ENCODE assay signal across 16 cellular contexts in genomic region chr20:58077282-58077681, GRCh38.
A peak's percentile ranks its signal among the peaks of the same experiment; 100 is the strongest.
DNase-seq lines count a peak whose midpoint lies in the region; ATAC-seq, FAIRE-seq and TF ChIP-seq lines count a peak whose summit lies in the region.
"Had no signal": no experiment of that assay in that cellular context is flagged by ENCODE, and none has a peak within 500 bp of the region (broad histone marks: within the 10 kb centered on the region; RNA-seq: fewer than 3 reads in every experiment).

No MANE protein-coding gene starts in this region.

- WGBS in endodermal cell (ENCODE audit: insufficient coverage in 1 of 2, insufficient read length in 1 of 2), 2 experiments, result 88 to 90% methylated on average over 4 to 6 of the region's 6 CpGs
- WGBS in upper lobe of left lung, 2 donors, result 88 to 90% methylated on average over 6 of the region's 6 CpGs

- DNase-seq in HTR-8/SVneo (ENCODE audit: insufficient read length, low spot score), result no peak
- DNase-seq in activated CD8-positive, alpha-beta memory T cell treated with anti-CD3 and anti-CD28 coated beads, Interleukin-2, amount 50 U/mL, for 48 hours, result peak; percentile 15
- peak; percentile 10 for DNase-seq in endodermal cell
- DNase-seq in posterior vena cava (ENCODE audit: low spot score), result peak; percentile 53
- no peak for DNase-seq in middle frontal gyrus (ENCODE audit: extremely low spot score, low spot score)
- DNase-seq in upper lobe of right lung, result no peak
- no peak for DNase-seq in stimulated activated CD4-positive, alpha-beta T cell treated with anti-CD3 and anti-CD28 coated beads, Interleukin-4, amount 100 ng/mL, for 4 hours
- DNase-seq in upper lobe of left lung, result no peak
- DNase-seq: ACHN; CD4-positive, CD25-positive, alpha-beta regulatory T cell; DMS 273 treated with DMSO at 0.1 percent for 48 hours; GOT3 had no signal

- H3K27me3 ChIP-seq in endodermal cell (ENCODE audit: control insufficient read depth, insufficient read depth, low read length, poor library complexity, severe bottlenecking) (no peaks in the 10 kb centered on the region), upper lobe of right lung (no peaks in the 10 kb centered on the region), upper lobe of left lung (no peaks in the 10 kb centered on the region)
- H3K27me3 ChIP-seq: BLaER1 treated with 17β-estradiol and CSF1 and Interleukin-3, amounts not matched to agents 10 nM and 100 nM had no signal

- H3K36me3 Mint-ChIP-seq in endodermal cell (ENCODE audit: low read depth), result no peaks in the 10 kb centered on the region
- H3K36me3 Mint-ChIP-seq: CD4-positive, CD25-positive, alpha-beta regulatory T cell had no signal

- no peak overlapping the region for H3K27ac Mint-ChIP-seq in endodermal cell
- H3K27ac Mint-ChIP-seq: CD4-positive, CD25-positive, alpha-beta regulatory T cell had no signal

- no peak for TF ChIP-seq POLR2A in upper lobe of left lung (IDR thresholded peaks at IDR 0.05)

- H3K4me1 ChIP-seq in endodermal cell (ENCODE audit: control insufficient read depth, insufficient read depth, low read length) (no peaks in the 10 kb centered on the region), upper lobe of right lung (peaks cover 6% of the 10 kb centered on the region), upper lobe of left lung (peaks cover 3 to 7% (median 4%) of the 10 kb centered on the region in 4 donors)
- H3K4me1 ChIP-seq: HAP-1 had no signal

- H3K9me3 Mint-ChIP-seq in endodermal cell, result no peaks in the 10 kb centered on the region
- H3K9me3 Mint-ChIP-seq: CD4-positive, CD25-positive, alpha-beta regulatory T cell had no signal

- peak; percentile 76 for FAIRE-seq in HTR-8/SVneo (lab: Jason Lieb, UNC)
- FAIRE-seq: GM12878, GM19239 had no signal

- H3K4me3 Mint-ChIP-seq in endodermal cell, result no peak overlapping the region
- H3K4me3 Mint-ChIP-seq: CD4-positive, CD25-positive, alpha-beta regulatory T cell had no signal

- no peak overlapping the region for H3K9ac ChIP-seq in endodermal cell (ENCODE audit: extremely low read depth, low read length, poor library complexity, severe bottlenecking)
- H3K9ac ChIP-seq: BLaER1 treated with 17β-estradiol and CSF1 and Interleukin-3, amounts not matched to agents 10 nM and 100 nM had no signal

- H3K4me3 ChIP-seq in endodermal cell (ENCODE audit: low read length) (no peak overlapping the region), upper lobe of right lung (no peak overlapping the region), upper lobe of left lung (no peak overlapping the region)
- H3K4me3 ChIP-seq: BLaER1 treated with 17β-estradiol and CSF1 and Interleukin-3, amounts not matched to agents 10 nM and 100 nM; GM12878; HAP-1 had no signal

- ATAC-seq in upper lobe of right lung (no peak), upper lobe of left lung (ENCODE audit: low FRiP score in 2 of 2) (no peak)
- ATAC-seq: GM12878 had no signal

- TF ChIP-seq CTCF in endodermal cell (conservative IDR thresholded peaks at IDR 0.05), result no peak
- TF ChIP-seq CTCF in upper lobe of right lung (IDR thresholded peaks at IDR 0.05), result no peak
- TF ChIP-seq CTCF in upper lobe of left lung (IDR thresholded peaks at IDR 0.05), result no peak

- H3K27me3 Mint-ChIP-seq in endodermal cell (ENCODE audit: insufficient read depth), result no peaks in the 10 kb centered on the region

- no peaks in the 10 kb centered on the region for H3K4me1 Mint-ChIP-seq in endodermal cell
- H3K4me1 Mint-ChIP-seq: CD4-positive, CD25-positive, alpha-beta regulatory T cell had no signal

- H3K9me3 ChIP-seq in endodermal cell (ENCODE audit: control insufficient read depth, low read length) (no peaks in the 10 kb centered on the region), upper lobe of right lung (no peaks in the 10 kb centered on the region), upper lobe of left lung (no peaks in the 10 kb centered on the region)
- H3K9me3 ChIP-seq: HAP-1 had no signal

- no peak for TF ChIP-seq EP300 in upper lobe of left lung (IDR thresholded peaks at IDR 0.05)

- H3K27ac ChIP-seq in endodermal cell (ENCODE audit: low read depth, low read length) (no peak overlapping the region), upper lobe of right lung (no peak overlapping the region), upper lobe of left lung (no peak overlapping the region)
- H3K27ac ChIP-seq: BLaER1 treated with 17β-estradiol and CSF1 and Interleukin-3, amounts not matched to agents 10 nM and 100 nM had no signal

- H3K36me3 ChIP-seq in endodermal cell (ENCODE audit: control insufficient read depth, insufficient read depth, low read length), result no peaks in the 10 kb centered on the region
- no peaks in the 10 kb centered on the region for H3K36me3 ChIP-seq in upper lobe of right lung
- no peaks in the 10 kb centered on the region for H3K36me3 ChIP-seq in upper lobe of left lung
- H3K36me3 ChIP-seq: BLaER1 treated with 17β-estradiol and CSF1 and Interleukin-3, amounts not matched to agents 10 nM and 100 nM; HAP-1 had no signal

- intact Hi-C loops in posterior vena cava (cut with DNase I) (no loop called here), upper lobe of right lung (cut with DNase I) (no loop called here)

Comparison
In these comparisons a context has a peak if more than half of its experiments do, and no peak if none do; other contexts are left out.
1. DNase-seq: peak in activated CD8-positive, alpha-beta memory T cell treated with anti-CD3 and anti-CD28 coated beads, Interleukin-2, amount 50 U/mL, for 48 hours (single experiment), endodermal cell (single experiment) and posterior vena cava (single experiment); none in HTR-8/SVneo (single experiment), middle frontal gyrus (single experiment), upper lobe of right lung (single experiment), stimulated activated CD4-positive, alpha-beta T cell treated with anti-CD3 and anti-CD28 coated beads, Interleukin-4, amount 100 ng/mL, for 4 hours (0 of 2) and upper lobe of left lung (0 of 2).